Comparison of ENCODE assay signal across 1 cellular context in the genomic region with DNA sequence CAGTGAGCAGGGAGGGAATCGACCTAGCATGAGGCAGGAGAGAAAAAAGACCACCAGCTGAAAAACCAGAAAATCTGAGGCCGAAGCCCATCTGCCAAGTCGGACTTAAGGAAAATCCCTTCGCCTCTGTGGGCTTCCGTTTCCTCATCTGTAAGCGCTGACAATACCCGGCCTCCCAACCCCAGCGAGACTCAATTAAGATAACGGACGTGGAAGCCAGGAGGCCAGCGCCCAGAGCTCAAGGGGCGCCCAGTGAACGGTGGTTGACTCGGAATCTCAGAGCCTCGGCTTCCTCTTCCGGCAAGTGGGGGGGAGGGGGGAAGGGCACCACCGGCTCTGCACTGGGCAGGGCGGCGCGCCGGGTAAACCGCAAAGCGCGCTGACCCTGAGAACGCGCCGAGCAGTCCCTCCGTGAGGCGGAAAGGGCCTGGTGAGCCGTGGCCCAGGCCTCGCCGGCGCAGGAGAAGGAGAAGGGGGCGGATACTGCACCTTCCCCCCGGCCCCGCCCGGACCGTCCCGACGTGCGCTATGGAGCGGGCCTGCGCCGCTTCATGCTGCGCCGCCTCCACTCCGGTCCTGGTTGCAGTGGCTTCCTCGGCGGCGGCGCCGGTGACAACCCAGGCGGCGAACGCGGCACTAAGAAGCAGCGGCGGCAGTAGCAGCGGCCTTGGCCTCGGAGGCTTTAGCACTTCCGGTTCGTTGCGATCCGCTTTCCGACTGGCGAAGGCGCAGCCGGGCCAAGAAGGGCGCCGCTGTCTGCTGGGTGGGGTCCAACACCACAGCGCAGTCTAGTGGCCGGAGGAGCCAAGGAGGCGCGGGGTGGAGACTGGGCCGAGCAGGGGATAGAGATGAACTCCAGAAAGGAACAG.
TF ChIP-seq lines count a peak whose summit lies in the region.

Gene DPP8, minus strand, starts transcription at position 693 of the 869 bp plus-strand sequence. CDS start 5,136 bp downstream, outside the sequence.

TF ChIP-seq in H1, 55 proteins besides CTCF, POLR2A, EP300 and RAD21:
- no peak for TF ChIP-seq SP4 (IDR thresholded peaks at IDR 0.05; ENCODE audit: low read length)
- no peak for TF ChIP-seq EZH2 (IDR thresholded peaks at IDR 0.05; ENCODE audit: low read depth, low read length, severe bottlenecking)
- no peak; the same call in 1 of the 2 replicates for TF ChIP-seq SIX5 (IDR thresholded peaks at IDR 0.05; ENCODE audit: low read depth, low read length)
- peak; percentile 100 for TF ChIP-seq RBBP5 (IDR thresholded peaks at IDR 0.05; ENCODE audit: borderline replicate concordance, low read depth, low read length)
- TF ChIP-seq JUN (IDR thresholded peaks at IDR 0.05; ENCODE audit: low read depth, low read length) = no peak
- no peak for TF ChIP-seq CHD2 (IDR thresholded peaks at IDR 0.05; ENCODE audit: low read length)
- peak; percentile 87 for TF ChIP-seq GABPA (IDR thresholded peaks at IDR 0.05; ENCODE audit: borderline replicate concordance, insufficient read depth, low read length)
- TF ChIP-seq KDM5A (IDR thresholded peaks at IDR 0.05; ENCODE audit: low read length) = peak; percentile 74; the same call in 1 of the 2 replicates
- TF ChIP-seq TBP (IDR thresholded peaks at IDR 0.05; ENCODE audit: low read depth, low read length) = peak; percentile 93
- peak; percentile 85 for TF ChIP-seq POLR2AphosphoS5 (IDR thresholded peaks at IDR 0.05; ENCODE audit: low read depth, low read length)
- TF ChIP-seq CTBP2 (IDR thresholded peaks at IDR 0.05; ENCODE audit: borderline replicate concordance, insufficient read depth, insufficient read length, low read length) = no peak
- TF ChIP-seq ASH2L (IDR thresholded peaks at IDR 0.05; ENCODE audit: low read length) = peak; percentile 100
- no peak for TF ChIP-seq MAFK (IDR thresholded peaks at IDR 0.05; ENCODE audit: low read depth, low read length)
- peak in 1 of 2 experiments; percentile 72; a peak in 2 of 4 replicates for TF ChIP-seq HDAC2 (IDR thresholded peaks at IDR 0.05; ENCODE audit: borderline replicate concordance in 1 of 2, low read depth in 2 of 2, low read length in 2 of 2)
- TF ChIP-seq SIN3A (conservative IDR thresholded peaks at IDR 0.05 in 1 of 2, IDR thresholded peaks at IDR 0.05 in 1 of 2; ENCODE audit: low read depth in 1 of 2, low read length in 2 of 2) = peak; percentile 56 to 92; a peak in 1 of 4 replicates
- TF ChIP-seq USF2 (IDR thresholded peaks at IDR 0.05; ENCODE audit: low read length) = no peak
- no peak for TF ChIP-seq TEAD4 (IDR thresholded peaks at IDR 0.05; ENCODE audit: low read depth, low read length)
- peak; percentile 69; the same call in 1 of the 2 replicates for TF ChIP-seq YY1 (IDR thresholded peaks at IDR 0.05; ENCODE audit: low read depth, low read length)
- TF ChIP-seq RXRA (IDR thresholded peaks at IDR 0.05; ENCODE audit: insufficient read depth, low read depth, low read length) = 0 out of 2 replicates have a peak, but pooled peaks have one; percentile 7
- TF ChIP-seq KDM4A (IDR thresholded peaks at IDR 0.05; ENCODE audit: low read depth, low read length, severe bottlenecking) = peak; percentile 56
- TF ChIP-seq, protein P1, sequence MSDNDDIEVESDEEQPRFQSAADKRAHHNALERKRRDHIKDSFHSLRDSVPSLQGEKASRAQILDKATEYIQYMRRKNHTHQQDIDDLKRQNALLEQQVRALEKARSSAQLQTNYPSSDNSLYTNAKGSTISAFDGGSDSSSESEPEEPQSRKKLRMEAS (IDR thresholded peaks at IDR 0.05) = no peak; the same call in 1 of the 2 replicates
- peak; percentile 94 for TF ChIP-seq EGR1 (IDR thresholded peaks at IDR 0.05; ENCODE audit: borderline replicate concordance, low read depth, low read length)
- no peak for TF ChIP-seq RFX5 (IDR thresholded peaks at IDR 0.05; ENCODE audit: borderline replicate concordance, low read depth, low read length)
- TF ChIP-seq SUZ12 (IDR thresholded peaks at IDR 0.05; ENCODE audit: low read length) = no peak
- no peak for TF ChIP-seq RNF2 (IDR thresholded peaks at IDR 0.05; ENCODE audit: borderline replicate concordance, low read depth, low read length, missing control alignments, poor library complexity, severe bottlenecking)
- TF ChIP-seq ZNF274 (IDR thresholded peaks at IDR 0.05; ENCODE audit: borderline replicate concordance, extremely low read depth, low read length) = no peak
- TF ChIP-seq SP2 (IDR thresholded peaks at IDR 0.05; ENCODE audit: low read length) = peak; percentile 48
- TF ChIP-seq JUND (IDR thresholded peaks at IDR 0.05; ENCODE audit: low read length) = peak; percentile 39; the same call in 1 of the 2 replicates
- no peak; the same call in 1 of the 2 replicates for TF ChIP-seq SRF (IDR thresholded peaks at IDR 0.05; ENCODE audit: low read depth, low read length)
- peak; percentile 60; the same call in 1 of the 2 replicates for TF ChIP-seq GTF2F1 (IDR thresholded peaks at IDR 0.05; ENCODE audit: borderline replicate concordance, low read depth, low read length)
- no peak for TF ChIP-seq FOSL1 (IDR thresholded peaks at IDR 0.05; ENCODE audit: insufficient read depth, low read depth, low read length)
- TF ChIP-seq POU5F1 (IDR thresholded peaks at IDR 0.05; ENCODE audit: low read depth, low read length) = no peak
- no peak for TF ChIP-seq CEBPB (IDR thresholded peaks at IDR 0.05; ENCODE audit: low read depth, low read length)
- no peak for TF ChIP-seq SIRT6 (IDR thresholded peaks at IDR 0.05; ENCODE audit: low read length)
- TF ChIP-seq ATF3 (IDR thresholded peaks at IDR 0.05; ENCODE audit: insufficient read depth, low read depth, low read length) = no peak
- TF ChIP-seq, protein P2, sequence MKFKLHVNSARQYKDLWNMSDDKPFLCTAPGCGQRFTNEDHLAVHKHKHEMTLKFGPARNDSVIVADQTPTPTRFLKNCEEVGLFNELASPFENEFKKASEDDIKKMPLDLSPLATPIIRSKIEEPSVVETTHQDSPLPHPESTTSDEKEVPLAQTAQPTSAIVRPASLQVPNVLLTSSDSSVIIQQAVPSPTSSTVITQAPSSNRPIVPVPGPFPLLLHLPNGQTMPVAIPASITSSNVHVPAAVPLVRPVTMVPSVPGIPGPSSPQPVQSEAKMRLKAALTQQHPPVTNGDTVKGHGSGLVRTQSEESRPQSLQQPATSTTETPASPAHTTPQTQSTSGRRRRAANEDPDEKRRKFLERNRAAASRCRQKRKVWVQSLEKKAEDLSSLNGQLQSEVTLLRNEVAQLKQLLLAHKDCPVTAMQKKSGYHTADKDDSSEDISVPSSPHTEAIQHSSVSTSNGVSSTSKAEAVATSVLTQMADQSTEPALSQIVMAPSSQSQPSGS (IDR thresholded peaks at IDR 0.05; ENCODE audit: low read length) = no peak
- TF ChIP-seq NANOG (IDR thresholded peaks at IDR 0.05; ENCODE audit: insufficient read depth, low read depth, low read length, poor library complexity, severe bottlenecking) = peak; percentile 50
- no peak for TF ChIP-seq CHD1 (IDR thresholded peaks at IDR 0.05; ENCODE audit: low read depth, low read length)
- TF ChIP-seq CREB1 (IDR thresholded peaks at IDR 0.05) = peak; percentile 53; the same call in 1 of the 2 replicates
- TF ChIP-seq, protein P3, sequence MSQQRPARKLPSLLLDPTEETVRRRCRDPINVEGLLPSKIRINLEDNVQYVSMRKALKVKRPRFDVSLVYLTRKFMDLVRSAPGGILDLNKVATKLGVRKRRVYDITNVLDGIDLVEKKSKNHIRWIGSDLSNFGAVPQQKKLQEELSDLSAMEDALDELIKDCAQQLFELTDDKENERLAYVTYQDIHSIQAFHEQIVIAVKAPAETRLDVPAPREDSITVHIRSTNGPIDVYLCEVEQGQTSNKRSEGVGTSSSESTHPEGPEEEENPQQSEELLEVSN (IDR thresholded peaks at IDR 0.05) = no peak
- no peak for TF ChIP-seq NRF1 (IDR thresholded peaks at IDR 0.05; ENCODE audit: low read depth, low read length)
- TF ChIP-seq CBX8 (IDR thresholded peaks at IDR 0.05; ENCODE audit: borderline replicate concordance, low read depth, low read length) = no peak
- peak; percentile 92 for TF ChIP-seq TAF7 (optimal IDR thresholded peaks at IDR 0.05; ENCODE audit: borderline replicate concordance, low read depth, low read length)
- no peak for TF ChIP-seq HDAC6 (IDR thresholded peaks at IDR 0.05; ENCODE audit: low read depth, low read length)
- TF ChIP-seq TCF12 (IDR thresholded peaks at IDR 0.05; ENCODE audit: low read depth, low read length) = no peak
- no peak for TF ChIP-seq BRCA1 (IDR thresholded peaks at IDR 0.05; ENCODE audit: low read depth, low read length)
- peak; percentile 31; the same call in 1 of the 2 replicates for TF ChIP-seq KDM1A (IDR thresholded peaks at IDR 0.05; ENCODE audit: borderline replicate concordance, low read length)
- TF ChIP-seq SAP30 (IDR thresholded peaks at IDR 0.05; ENCODE audit: insufficient read depth, insufficient replicate concordance, low read length) = peak; percentile 74
- peak; percentile 98 for TF ChIP-seq TAF1 (IDR thresholded peaks at IDR 0.05; ENCODE audit: low read depth, low read length)
- TF ChIP-seq PHF8 (conservative IDR thresholded peaks at IDR 0.05; ENCODE audit: low read depth, low read length) = peak; percentile 98
